In the genomic region with DNA sequence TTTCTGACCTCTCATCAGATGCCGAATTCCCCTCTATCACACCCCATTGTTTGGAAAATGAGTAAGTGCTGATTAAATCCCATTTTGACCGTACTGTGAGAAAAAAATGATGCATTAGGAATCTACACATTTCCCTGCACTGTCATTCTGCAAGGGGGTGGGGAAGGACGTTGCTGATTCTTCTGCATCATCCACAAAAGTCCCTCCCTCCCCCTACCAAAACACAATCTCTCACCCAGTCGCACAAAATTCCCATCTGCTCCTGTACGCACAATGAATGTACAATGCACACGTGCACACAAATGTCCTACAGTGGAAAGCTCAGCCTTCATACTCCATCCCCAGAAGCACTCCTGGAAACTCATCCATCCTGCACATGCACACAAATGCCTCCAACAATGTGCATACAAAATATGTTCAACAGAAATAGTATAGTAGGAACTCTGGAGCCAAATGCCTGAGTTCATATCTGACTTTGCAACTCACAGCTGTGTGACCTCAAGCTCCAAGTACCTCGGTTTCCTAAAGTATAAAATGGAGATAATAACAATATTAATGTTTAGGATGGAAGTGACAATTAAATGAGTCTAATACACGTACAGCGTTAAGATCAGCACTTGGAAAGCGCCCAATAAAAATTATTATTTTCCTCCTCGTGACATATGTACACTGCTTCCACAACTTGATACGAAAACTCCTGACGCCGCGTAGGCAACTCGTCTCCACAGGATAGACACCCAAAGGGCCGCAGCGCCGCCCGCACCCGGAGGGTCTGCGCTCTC, we compare ENCODE assay signal across 8 cellular contexts. TPM values are rescaled to one million over a fixed set of nuclear protein-coding genes. Genes with fewer than 3 reads are reported as not detected.
DNase-seq lines count a peak whose midpoint lies in the region; ATAC-seq and TF ChIP-seq lines count a peak whose summit lies in the region.

No MANE protein-coding gene starts in this region.

- peak overlapping the region; percentile 89 for H3K4me3 ChIP-seq in kidney epithelial cell (ENCODE audit: low read depth, low read length)

- H3K27ac Mint-ChIP-seq in stimulated activated naive CD8-positive, alpha-beta T cell treated with anti-CD3 and anti-CD28 coated beads, Interleukin-15, amount 100 ng/mL, for 72 hours, result peak overlapping the region; percentile 52 to 60

- no peaks in the 10 kb centered on the region for H3K36me3 ChIP-seq in kidney epithelial cell (ENCODE audit: control insufficient read depth, insufficient read depth, low read length)

- TF ChIP-seq CTCF in kidney epithelial cell (IDR thresholded peaks at IDR 0.05; ENCODE audit: insufficient read depth, low read length, poor library complexity, severe bottlenecking), result no peak

- in situ Hi-C loops in G401 (cut with HindIII; ENCODE audit: low sequenced_read_pairs), result no loop called here

- DNase-seq in G401 (ENCODE audit: low spot score) (peak; percentile 55), Kasumi-1 (lab: John Stamatoyannopoulos, UW) (peak; percentile 48 to 52), amniotic epithelial cell (ENCODE audit: low read depth) (peak; percentile 39), kidney epithelial cell (ENCODE audit: low read depth) (no peak), mesenteric fat pad (ENCODE audit: low spot score) (no peak)
- DNase-seq in stimulated activated naive CD8-positive, alpha-beta T cell treated with anti-CD3 and anti-CD28 coated beads, Interleukin-15, amount 100 ng/mL, for 72 hours, result no peak

- no peaks in the 10 kb centered on the region for H3K27me3 Mint-ChIP-seq in stimulated activated naive CD8-positive, alpha-beta T cell treated with anti-CD3 and anti-CD28 coated beads, Interleukin-15, amount 100 ng/mL, for 72 hours

- no peak for ATAC-seq in stimulated activated naive CD8-positive, alpha-beta T cell treated with anti-CD3 and anti-CD28 coated beads, Interleukin-15, amount 100 ng/mL, for 72 hours
- ATAC-seq in GM21737 (IDR thresholded peaks at IDR 0.05; ENCODE audit: unreplicated experiment), result no peak
- ATAC-seq in GM19351 (IDR thresholded peaks at IDR 0.05; ENCODE audit: unreplicated experiment), result no peak

- H3K4me1 Mint-ChIP-seq in stimulated activated naive CD8-positive, alpha-beta T cell treated with anti-CD3 and anti-CD28 coated beads, Interleukin-15, amount 100 ng/mL, for 72 hours, result peaks cover 81% of the 10 kb centered on the region

- H3K9me3 Mint-ChIP-seq in stimulated activated naive CD8-positive, alpha-beta T cell treated with anti-CD3 and anti-CD28 coated beads, Interleukin-15, amount 100 ng/mL, for 72 hours, result no peaks in the 10 kb centered on the region

- peak overlapping the region; percentile 89 to 91 for H3K4me3 Mint-ChIP-seq in stimulated activated naive CD8-positive, alpha-beta T cell treated with anti-CD3 and anti-CD28 coated beads, Interleukin-15, amount 100 ng/mL, for 72 hours

- no peaks in the 10 kb centered on the region for H3K27me3 ChIP-seq in kidney epithelial cell (ENCODE audit: control insufficient read depth, insufficient read depth, low read length)

RNA-seq across cellular contexts. Expression of a gene that starts 0.8 kb away (rescaled TPM):
- 32.2 and 40.4 TPM in 2 replicates for total RNA-seq in G401 (2014; rRNA removed; shearing (Covaris generic))
- total RNA-seq in kidney epithelial cell (454 and 530 TPM in 2 replicates), mesenteric fat pad (285 TPM)

RNA-seq across cellular contexts. Expression of a gene that starts 59.6 kb away (rescaled TPM):
- total RNA-seq in G401 (2014; rRNA removed; shearing (Covaris generic)), result 8.4 and 15.5 TPM in 2 replicates
- 5.5 and 6.3 TPM in 2 replicates for total RNA-seq in kidney epithelial cell
- total RNA-seq in mesenteric fat pad, result 4,437 TPM

Comparison
In these comparisons a context has a peak if more than half of its experiments do, and no peak if none do; other contexts are left out.
1. DNase-seq: peak in G401 (single experiment), Kasumi-1 (2 of 2) and amniotic epithelial cell (single experiment); none in kidney epithelial cell (single experiment), stimulated activated naive CD8-positive, alpha-beta T cell treated with anti-CD3 and anti-CD28 coated beads, Interleukin-15, amount 100 ng/mL, for 72 hours (0 of 2) and mesenteric fat pad (single experiment).
2. RNA of a gene that starts 59.6 kb away (total RNA-seq): 4,437 TPM in mesenteric fat pad (single experiment); 8.4 to 15.5 TPM in G401 and 5.5 to 6.3 TPM in kidney epithelial cell; every median in the first group is over 100 times any median in the second.